1 cellular context compared by ENCODE assay signal in genomic region chr12:122721057-122721545, GRCh38.
A peak's percentile ranks its signal among the peaks of the same experiment; 100 is the strongest.
TF ChIP-seq lines count a peak whose summit lies in the region.

No MANE protein-coding gene starts in this region.

TF ChIP-seq in GM12878, 131 proteins besides CTCF, POLR2A, EP300 and RAD21 (continued from another document):
- TF ChIP-seq ZBTB33 (IDR thresholded peaks at IDR 0.05) (no peak), NR2C2 (IDR thresholded peaks at IDR 0.05; ENCODE audit: borderline replicate concordance, control insufficient read depth, insufficient read length, low read depth) (no peak), MLLT1 (IDR thresholded peaks at IDR 0.05) (no peak), SMARCA5 (IDR thresholded peaks at IDR 0.05) (0 out of 2 replicates have a peak, but pooled peaks have one; percentile 7), BHLHE40 (IDR thresholded peaks at IDR 0.05; ENCODE audit: borderline replicate concordance in 1 of 2, low read depth in 2 of 2, low read length in 1 of 2) (peak in 1 of 2 experiments; percentile 11; a peak in 1 of 4 replicates), DPF2 (IDR thresholded peaks at IDR 0.05) (peak; percentile 38), POLR2AphosphoS5 (IDR thresholded peaks at IDR 0.05; ENCODE audit: low read length) (no peak), USF2 (IDR thresholded peaks at IDR 0.05; ENCODE audit: borderline replicate concordance, low read depth, low read length) (no peak), PAX8 (IDR thresholded peaks at IDR 0.05) (no peak), PKNOX1 (IDR thresholded peaks at IDR 0.05) (no peak), TCF3 (IDR thresholded peaks at IDR 0.05; ENCODE audit: borderline replicate concordance, insufficient read depth, low read depth, low read length) (0 out of 2 replicates have a peak, but pooled peaks have one; percentile 1), CREM (IDR thresholded peaks at IDR 0.05; ENCODE audit: low read depth) (peak; percentile 71; the same call in 1 of the 2 replicates)
TF ChIP-seq in GM12878: peak in this region for 32.
